29 cellular contexts compared by ENCODE assay signal in the genomic region with DNA sequence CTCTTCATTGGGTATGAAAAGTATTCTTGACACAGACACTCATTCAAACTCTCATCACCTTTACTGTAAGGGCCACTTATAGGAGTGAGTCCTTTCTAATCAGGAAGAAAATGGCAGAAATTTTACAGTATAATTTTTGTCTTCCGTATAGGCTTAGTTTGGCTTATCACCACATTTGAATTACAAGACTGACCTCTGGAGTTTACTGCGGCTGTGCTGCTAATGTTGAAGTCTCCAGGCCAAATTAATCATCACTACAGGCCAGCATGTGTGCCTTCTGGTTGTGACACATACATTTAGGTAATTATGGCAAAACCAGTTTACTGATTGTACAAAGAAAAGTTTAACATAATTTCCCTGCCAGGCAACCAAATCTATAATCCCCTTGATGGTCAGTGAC.
DNase-seq lines count a peak whose midpoint lies in the region; ATAC-seq and TF ChIP-seq lines count a peak whose summit lies in the region.
"Had no signal": no experiment of that assay in that cellular context is flagged by ENCODE, and none has a peak within 500 bp of the region (broad histone marks: within the 10 kb centered on the region; RNA-seq: fewer than 3 reads in every experiment).

No MANE protein-coding gene starts in this region.

- H3F3A ChIP-seq in GM23338 (replicated peaks; ENCODE audit: low read depth): no peaks in the 10 kb centered on the region

- 29 to 38% methylated on average over 2 of the region's 2 CpGs for WGBS in body of pancreas, 2 donors
- WGBS in transverse colon (ENCODE audit: low coverage in 1 of 2), 2 donors: 65 to 79% methylated on average over 2 of the region's 2 CpGs

- no peak for DNase-seq in GM23338 (ENCODE audit: low spot score)
- peak; percentile 24 for DNase-seq in medulla oblongata (ENCODE audit: extremely low spot score)
- no peak for DNase-seq in activated effector memory CD4-positive, alpha-beta T cell treated with Interleukin-2 at 50 U/mL for 16 hours
- no peak for DNase-seq in body of pancreas
- no peak for DNase-seq in transverse colon
- DNase-seq: activated CD4-positive, alpha-beta T cell treated with anti-CD3 and anti-CD28 coated beads, Interleukin-2, amount 10 ng/mL, durations not matched to agents 24 days and 14 days; activated T-cell treated with anti-CD3 and anti-CD28 coated beads, Interleukin-2, amount 50 U/mL, for 24 hours; C1 segment of cervical spinal cord; Caco-2; DMS79 treated with DMSO at 0.1 percent for 48 hours; head of caudate nucleus; Kasumi-1; kidney glomerular epithelial cell; lower lobe of right lung; NCI-H1930; NCI-H524 treated with DMSO at 0.1 percent for 48 hours; OCI-M1; pancreas; spleen; stimulated activated CD4-positive, alpha-beta T cell treated with anti-CD3 and anti-CD28 coated beads, Interleukin-2, amount 100 ng/mL, for 48 hours; SW 1271; T-helper 9 cell; upper lobe of left lung had no signal

- no peak overlapping the region for H2AFZ ChIP-seq in GM23338

- no peaks in the 10 kb centered on the region for H3K9me2 ChIP-seq in GM23338 (ENCODE audit: insufficient read depth)

- no peaks in the 10 kb centered on the region for H4K20me1 ChIP-seq in GM23338 (replicated peaks; ENCODE audit: insufficient read depth)

- no peak overlapping the region for H3K4me2 ChIP-seq in GM23338

- TF ChIP-seq CTCF in C4-2B (conservative IDR thresholded peaks at IDR 0.05) (peak; percentile 15), GM23338 (conservative IDR thresholded peaks at IDR 0.05; ENCODE audit: low read depth in 2 of 2) (peak; percentile 20 to 52; a peak in 2 of 4 replicates), VCaP (conservative IDR thresholded peaks at IDR 0.05) (peak; percentile 29; the same call in 1 of the 2 replicates), body of pancreas (IDR thresholded peaks at IDR 0.05) (no peak), transverse colon (IDR thresholded peaks at IDR 0.05) (no peak)

- H3K27me3 ChIP-seq in GM23338 (ENCODE audit: insufficient read depth) (no peaks in the 10 kb centered on the region), body of pancreas (no peaks in the 10 kb centered on the region), transverse colon (no peaks in the 10 kb centered on the region)
- H3K27me3 ChIP-seq: pancreas, right atrium auricular region, spleen, upper lobe of left lung had no signal

- TF ChIP-seq POLR2A in body of pancreas (IDR thresholded peaks at IDR 0.05) (no peak), transverse colon (IDR thresholded peaks at IDR 0.05) (no peak)

- intact Hi-C loops in body of pancreas (cut with DNase I): no loop called here
- intact Hi-C loops in transverse colon (cut with DNase I; ENCODE audit: low total_unique reads): no loop called here

- peaks cover 8% of the 10 kb centered on the region; the same call in 2 of the 3 replicates for H3K4me1 Mint-ChIP-seq in GM23338
- H3K4me1 Mint-ChIP-seq: activated CD4-positive, alpha-beta T cell treated with anti-CD3 and anti-CD28 coated beads, Interleukin-2, amount 10 ng/mL, durations not matched to agents 24 days and 14 days had no signal

- H3K9me3 ChIP-seq in body of pancreas (no peaks in the 10 kb centered on the region), transverse colon (no peaks in the 10 kb centered on the region)
- H3K9me3 ChIP-seq: Caco-2, lower lobe of right lung, pancreas, right atrium auricular region, spleen, upper lobe of left lung had no signal

- H3K9me3 Mint-ChIP-seq in GM23338: no peaks in the 10 kb centered on the region
- H3K9me3 Mint-ChIP-seq: activated CD4-positive, alpha-beta T cell treated with anti-CD3 and anti-CD28 coated beads, Interleukin-2, amount 10 ng/mL, durations not matched to agents 24 days and 14 days had no signal

- ATAC-seq in GM23338 (no peak), body of pancreas (no peak)
- ATAC-seq: lower lobe of right lung, pancreas, Right ventricle myocardium inferior had no signal

- no peak for TF ChIP-seq EP300 in transverse colon (IDR thresholded peaks at IDR 0.05; ENCODE audit: low read depth)

- H3K27ac Mint-ChIP-seq in GM23338: no peak overlapping the region
- H3K27ac Mint-ChIP-seq: activated CD4-positive, alpha-beta T cell treated with anti-CD3 and anti-CD28 coated beads, Interleukin-2, amount 10 ng/mL, durations not matched to agents 24 days and 14 days; activated T-cell treated with anti-CD3 and anti-CD28 coated beads, Interleukin-2, amount 50 U/mL, for 24 hours; brain had no signal

- no peaks in the 10 kb centered on the region for H3K36me3 Mint-ChIP-seq in GM23338 (ENCODE audit: low read depth)
- H3K36me3 Mint-ChIP-seq: brain had no signal

- no peak overlapping the region for H3K4me3 Mint-ChIP-seq in GM23338
- H3K4me3 Mint-ChIP-seq: activated CD4-positive, alpha-beta T cell treated with anti-CD3 and anti-CD28 coated beads, Interleukin-2, amount 10 ng/mL, durations not matched to agents 24 days and 14 days; activated T-cell treated with anti-CD3 and anti-CD28 coated beads, Interleukin-2, amount 50 U/mL, for 24 hours; brain had no signal

- H3K27ac ChIP-seq in C4-2B: no peak overlapping the region
- no peak overlapping the region for H3K27ac ChIP-seq in GM23338 (ENCODE audit: low read depth)
- no peak overlapping the region for H3K27ac ChIP-seq in VCaP
- H3K27ac ChIP-seq in body of pancreas: no peak overlapping the region
- H3K27ac ChIP-seq in transverse colon: no peak overlapping the region
- H3K27ac ChIP-seq: HL-60, lower lobe of right lung, pancreas, right atrium auricular region, spleen, upper lobe of left lung had no signal

- in situ Hi-C loops in transverse colon (cut with MboI; ENCODE audit: low pct_ligation_motif_present in 1 of 4, low pct_unique_long_range_greater_than_20kb in 1 of 4, low sequenced_read_pairs in 3 of 4): no loop called here

- H3K4me3 ChIP-seq in GM23338 (no peak overlapping the region), body of pancreas (no peak overlapping the region), transverse colon (no peak overlapping the region)
- H3K4me3 ChIP-seq: lower lobe of right lung, pancreas, right atrium auricular region, spleen, upper lobe of left lung had no signal

- no peaks in the 10 kb centered on the region for H3K36me3 ChIP-seq in GM23338 (ENCODE audit: insufficient read depth)
- H3K36me3 ChIP-seq in body of pancreas (replicated peaks in 1 of 2; ENCODE audit: insufficient read depth in 1 of 2, low read depth in 2 of 2): no peaks in the 10 kb centered on the region
- H3K36me3 ChIP-seq in transverse colon: no peaks in the 10 kb centered on the region
- H3K36me3 ChIP-seq: lower lobe of right lung, pancreas, right atrium auricular region, spleen, upper lobe of left lung had no signal

- no peaks in the 10 kb centered on the region for H3K79me2 ChIP-seq in GM23338 (replicated peaks; ENCODE audit: insufficient read depth)

- no peaks in the 10 kb centered on the region for H3K27me3 Mint-ChIP-seq in GM23338 (ENCODE audit: insufficient read depth, low read depth, poor library complexity)
- H3K27me3 Mint-ChIP-seq: activated CD4-positive, alpha-beta T cell treated with anti-CD3 and anti-CD28 coated beads, Interleukin-2, amount 10 ng/mL, durations not matched to agents 24 days and 14 days; activated T-cell treated with anti-CD3 and anti-CD28 coated beads, Interleukin-2, amount 50 U/mL, for 24 hours; brain had no signal

- H3K4me1 ChIP-seq in GM23338 (ENCODE audit: insufficient read depth): no peaks in the 10 kb centered on the region
- no peaks in the 10 kb centered on the region for H3K4me1 ChIP-seq in body of pancreas
- H3K4me1 ChIP-seq in transverse colon: no peaks in the 10 kb centered on the region
- H3K4me1 ChIP-seq: Caco-2, lower lobe of right lung, pancreas, right atrium auricular region, spleen, upper lobe of left lung had no signal

TF ChIP-seq in GM23338, 12 proteins besides CTCF, POLR2A, EP300 and RAD21:
- TF ChIP-seq, protein P1, sequence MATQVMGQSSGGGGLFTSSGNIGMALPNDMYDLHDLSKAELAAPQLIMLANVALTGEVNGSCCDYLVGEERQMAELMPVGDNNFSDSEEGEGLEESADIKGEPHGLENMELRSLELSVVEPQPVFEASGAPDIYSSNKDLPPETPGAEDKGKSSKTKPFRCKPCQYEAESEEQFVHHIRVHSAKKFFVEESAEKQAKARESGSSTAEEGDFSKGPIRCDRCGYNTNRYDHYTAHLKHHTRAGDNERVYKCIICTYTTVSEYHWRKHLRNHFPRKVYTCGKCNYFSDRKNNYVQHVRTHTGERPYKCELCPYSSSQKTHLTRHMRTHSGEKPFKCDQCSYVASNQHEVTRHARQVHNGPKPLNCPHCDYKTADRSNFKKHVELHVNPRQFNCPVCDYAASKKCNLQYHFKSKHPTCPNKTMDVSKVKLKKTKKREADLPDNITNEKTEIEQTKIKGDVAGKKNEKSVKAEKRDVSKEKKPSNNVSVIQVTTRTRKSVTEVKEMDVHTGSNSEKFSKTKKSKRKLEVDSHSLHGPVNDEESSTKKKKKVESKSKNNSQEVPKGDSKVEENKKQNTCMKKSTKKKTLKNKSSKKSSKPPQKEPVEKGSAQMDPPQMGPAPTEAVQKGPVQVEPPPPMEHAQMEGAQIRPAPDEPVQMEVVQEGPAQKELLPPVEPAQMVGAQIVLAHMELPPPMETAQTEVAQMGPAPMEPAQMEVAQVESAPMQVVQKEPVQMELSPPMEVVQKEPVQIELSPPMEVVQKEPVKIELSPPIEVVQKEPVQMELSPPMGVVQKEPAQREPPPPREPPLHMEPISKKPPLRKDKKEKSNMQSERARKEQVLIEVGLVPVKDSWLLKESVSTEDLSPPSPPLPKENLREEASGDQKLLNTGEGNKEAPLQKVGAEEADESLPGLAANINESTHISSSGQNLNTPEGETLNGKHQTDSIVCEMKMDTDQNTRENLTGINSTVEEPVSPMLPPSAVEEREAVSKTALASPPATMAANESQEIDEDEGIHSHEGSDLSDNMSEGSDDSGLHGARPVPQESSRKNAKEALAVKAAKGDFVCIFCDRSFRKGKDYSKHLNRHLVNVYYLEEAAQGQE (IDR thresholded peaks at IDR 0.05; ENCODE audit: unreplicated experiment): no peak

Comparison
In these comparisons a context has a peak if more than half of its experiments do, and no peak if none do; other contexts are left out.
1. CTCF ChIP-seq: peak in C4-2B (single experiment), GM23338 (2 of 2) and VCaP (single experiment); none in body of pancreas (0 of 7) and transverse colon (0 of 5).